Comparison of ENCODE assay signal across 8 cellular contexts in the genomic region with DNA sequence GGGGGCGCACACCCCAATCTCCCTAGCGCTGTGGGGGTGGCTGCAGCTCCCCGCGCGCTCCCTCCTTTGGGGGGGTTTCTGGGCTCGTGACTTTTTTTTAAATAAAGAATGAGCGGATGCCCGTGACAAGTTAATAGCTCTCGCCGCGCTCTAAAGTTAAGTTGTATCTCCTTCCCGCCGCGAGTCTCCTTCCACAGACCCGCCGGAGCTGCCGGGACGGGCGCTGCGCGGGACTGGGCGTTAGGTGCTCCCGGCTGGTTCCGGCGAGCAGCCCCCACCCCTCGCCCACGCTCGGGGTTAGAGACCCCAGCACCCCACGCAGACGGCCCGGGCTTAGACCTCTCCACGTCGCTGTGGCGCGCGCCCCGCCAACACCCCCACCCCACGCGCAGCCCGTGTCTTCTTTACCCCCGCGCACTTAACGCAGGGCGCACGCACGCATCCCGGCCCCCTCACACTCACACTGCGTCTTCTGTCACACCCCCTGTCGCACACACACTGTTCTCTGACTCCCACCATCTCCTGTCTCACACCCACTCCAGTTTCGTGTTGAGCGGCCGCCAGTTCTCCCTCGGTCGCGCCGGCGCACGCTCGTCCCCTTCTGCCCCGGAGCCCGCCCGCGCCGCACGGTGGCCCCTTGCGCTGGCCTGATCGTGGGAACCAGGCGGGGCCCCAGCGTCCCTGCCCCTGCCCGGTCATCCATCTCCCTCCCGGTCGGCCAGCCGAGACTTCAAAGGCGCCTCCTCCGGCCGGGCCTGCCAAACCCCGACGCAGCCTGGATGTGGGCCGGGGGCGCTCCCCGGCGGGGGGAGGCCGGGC.
DNase-seq lines count a peak whose midpoint lies in the region; ATAC-seq, FAIRE-seq and TF ChIP-seq lines count a peak whose summit lies in the region.

No MANE protein-coding gene starts in this region.

- H3K79me2 ChIP-seq in H1 (ENCODE audit: control insufficient read depth in 1 of 2, insufficient read depth in 2 of 2, low read length in 2 of 2), result no peaks in the 10 kb centered on the region

- no peak for TF ChIP-seq EP300 in H1 (IDR thresholded peaks at IDR 0.05; ENCODE audit: borderline replicate concordance in 1 of 2, low read depth in 2 of 2, low read length in 2 of 2)

- H3K4me1 ChIP-seq in H1 (replicated peaks in 1 of 4; ENCODE audit: control insufficient read depth in 3 of 4, insufficient read depth in 4 of 4, low read length in 3 of 4) (peaks cover 0 to 13% (median 3%) of the 10 kb centered on the region in 4 experiments; a peak in 3 of 7 replicates), subcutaneous abdominal adipose tissue (ENCODE audit: control insufficient read depth in 5 of 5, insufficient read depth in 5 of 5, low read length in 5 of 5) (peaks cover 0 to 22% (median 18%) of the 10 kb centered on the region in 5 donors)

- no peak; a peak in 1 of 3 replicates for TF ChIP-seq POLR2A in H1 (IDR thresholded peaks at IDR 0.05; ENCODE audit: control extremely low read depth in 1 of 2, low read depth in 2 of 2, low read length in 2 of 2)

- no peak for FAIRE-seq in H1 (lab: Jason Lieb, UNC)

- H3K9me3 ChIP-seq in H1 (ENCODE audit: insufficient read depth in 2 of 2, low read depth in 1 of 2, low read length in 1 of 2) (peaks cover 0 to 7% of the 10 kb centered on the region in 2 experiments; a peak in 1 of 4 replicates), subcutaneous abdominal adipose tissue (ENCODE audit: control insufficient read depth in 5 of 5, low read length in 5 of 5) (no peaks in the 10 kb centered on the region)

- H3K36me3 Mint-ChIP-seq in CD14-positive monocyte (peaks cover 0 to 6% of the 10 kb centered on the region in 2 donors), memory B cell (no peaks in the 10 kb centered on the region)

- peak overlapping the region; percentile 73; the same call in 1 of the 2 replicates for H4K8ac ChIP-seq in H1 (ENCODE audit: extremely low read depth, insufficient read depth, low read length)

- H3K27me3 ChIP-seq in H1 (replicated peaks in 1 of 4; ENCODE audit: control insufficient read depth in 3 of 4, extremely low read depth in 1 of 4, insufficient read depth in 3 of 4, low read length in 3 of 4), result no peaks in the 10 kb centered on the region; a peak in 3 of 7 replicates
- peaks cover 0 to 7% (median 4%) of the 10 kb centered on the region in 5 donors for H3K27me3 ChIP-seq in subcutaneous abdominal adipose tissue (ENCODE audit: control insufficient read depth in 5 of 5, insufficient read depth in 4 of 5, low read length in 5 of 5)

- no peak for DNase-seq in CD14-positive monocyte (ENCODE audit: low spot score)
- peak; percentile 41 for DNase-seq in HCEC 1CT
- peak in 1 of 2 experiments; percentile 84 for DNase-seq in H1 (ENCODE audit: low read depth in 1 of 2, low spot score in 2 of 2)
- DNase-seq in memory B cell (ENCODE audit: low spot score in 2 of 2), result no peak
- DNase-seq in NCI-H2227 treated with DMSO at 0.1 percent for 48 hours (lab: John Stamatoyannopoulos, UW), result no peak
- no peak for DNase-seq in GM19238 (ENCODE audit: insufficient read length, low spot score)

- TF ChIP-seq RAD21 in H1 (IDR thresholded peaks at IDR 0.05 in 1 of 2, conservative IDR thresholded peaks at IDR 0.05 in 1 of 2; ENCODE audit: low read depth in 2 of 2, low read length in 2 of 2), result peak in 1 of 2 experiments; percentile 10; a peak in 1 of 4 replicates

- H2BK20ac ChIP-seq in H1 (ENCODE audit: low read length), result no peak overlapping the region

- no peaks in the 10 kb centered on the region for H3K36me3 ChIP-seq in H1 (ENCODE audit: control insufficient read depth in 2 of 4, insufficient read depth in 4 of 4, low read length in 3 of 4)
- no peaks in the 10 kb centered on the region for H3K36me3 ChIP-seq in subcutaneous abdominal adipose tissue (ENCODE audit: control insufficient read depth in 5 of 5, insufficient read depth in 5 of 5, low read length in 5 of 5)

- peak overlapping the region; percentile 73 for H4K91ac ChIP-seq in H1 (replicated peaks; ENCODE audit: insufficient read length, low read length)

- POLR2A ChIA-PET in H1 (lab: Charles Lee; ENCODE audit: partially characterized antibody), result interaction anchor here (0.6 to 1.8 kb wide), 13 partner anchors 10 to 573 kb away, joined by 3 to 9 read pairs (median 3); a partner anchor contains a TSS

- no peaks in the 10 kb centered on the region for H3K79me1 ChIP-seq in H1 (ENCODE audit: low read depth, low read length)

- peak overlapping the region; percentile 70 to 97 for H3K4me2 ChIP-seq in H1 (ENCODE audit: insufficient read depth in 1 of 2, low read depth in 2 of 2, low read length in 2 of 2)

- no peak overlapping the region for H3K27ac ChIP-seq in VCaP
- H3K27ac ChIP-seq in H1 (ENCODE audit: low read depth, low read length), result no peak overlapping the region
- H3K27ac ChIP-seq in subcutaneous abdominal adipose tissue (ENCODE audit: low read depth, low read length), result no peak overlapping the region

- H3K9me3 Mint-ChIP-seq in CD14-positive monocyte (peaks cover 0 to 12% (median 5%) of the 10 kb centered on the region in 7 donors), memory B cell (peaks cover 4% of the 10 kb centered on the region)

- no peak overlapping the region for H3K56ac ChIP-seq in H1 (replicated peaks; ENCODE audit: insufficient read length, low read depth, low read length)

- no peak for ATAC-seq in memory B cell (ENCODE audit: low read depth)

- H3K23me2 ChIP-seq in H1 (ENCODE audit: low read depth, low read length), result peaks cover 8% of the 10 kb centered on the region; the same call in 1 of the 2 replicates

- H4K5ac ChIP-seq in H1 (ENCODE audit: insufficient read length, low read depth, low read length), result no peak overlapping the region

- peak overlapping the region; percentile 71 for H3K18ac ChIP-seq in H1 (ENCODE audit: extremely low read depth, low read length)

- peak overlapping the region in 1 of 4 experiments; percentile 4; a peak in 2 of 7 replicates for H3K9ac ChIP-seq in H1 (replicated peaks in 1 of 4; ENCODE audit: extremely low read depth in 1 of 4, low read depth in 3 of 4, low read length in 3 of 4)
- H3K9ac ChIP-seq in subcutaneous abdominal adipose tissue (ENCODE audit: low read length in 5 of 5), result peak overlapping the region in 3 of 5 donors; percentile 55 to 59 (median 56)

- no peak overlapping the region for H3K23ac ChIP-seq in H1 (ENCODE audit: insufficient read length)

- TF ChIP-seq CTCF in CD14-positive monocyte (IDR thresholded peaks at IDR 0.05) (no peak), VCaP (conservative IDR thresholded peaks at IDR 0.05) (0 out of 2 replicates have a peak, but pooled peaks have one; percentile 6), H1 (IDR thresholded peaks at IDR 0.05; ENCODE audit: control extremely low read depth in 1 of 3, insufficient read depth in 1 of 3, low read depth in 1 of 3, low read length in 3 of 3) (no peak)

- H3K14ac ChIP-seq in H1 (ENCODE audit: insufficient read length), result no peak overlapping the region

- H3K4me1 Mint-ChIP-seq in CD14-positive monocyte (peaks cover 13% of the 10 kb centered on the region), memory B cell (peaks cover 3% of the 10 kb centered on the region)

- no peak overlapping the region for H2BK5ac ChIP-seq in H1 (ENCODE audit: low read depth, low read length)

- H3K4me3 Mint-ChIP-seq in CD14-positive monocyte (peak overlapping the region; percentile 81 to 98), memory B cell (peak overlapping the region; percentile 59)

- H3K4me3 ChIP-seq in H1 (ENCODE audit: extremely low read depth in 1 of 4, insufficient read depth in 2 of 4, low read depth in 3 of 4, low read length in 4 of 4), result peak overlapping the region; percentile 51 to 75 (median 56)
- peak overlapping the region in 4 of 5 donors; percentile 60 to 80 (median 70) for H3K4me3 ChIP-seq in subcutaneous abdominal adipose tissue (ENCODE audit: low read depth in 1 of 5, low read length in 5 of 5)

- H2AK5ac ChIP-seq in H1 (ENCODE audit: low read depth, low read length), result no peak overlapping the region

- intact Hi-C loops in CD14-positive monocyte (cut with micrococcal nuclease), result no loop called here

- 0% methylated on average over 43 of the region's 83 CpGs; no CpG with 5 or more reads in 1 of the 2 experiments for WGBS in H1 (ENCODE audit: extremely low coverage in 1 of 2, insufficient coverage in 1 of 2, insufficient read length in 1 of 2, insufficient replicate concordance in 2 of 2, low coverage in 1 of 2, low lambda C conversion rate in 2 of 2, missing lambda C conversion rate in 1 of 2), 2 experiments

- CTCF ChIA-PET in H1 (lab: Charles Lee; ENCODE audit: partially characterized antibody), result interaction anchor here (0.6 to 1.7 kb wide), 5 partner anchors 16 to 121 kb away, joined by 3 to 7 read pairs (median 3); no protein-coding TSS in a partner anchor

- no peak overlapping the region for H2BK120ac ChIP-seq in H1 (replicated peaks; ENCODE audit: low read depth, low read length)

- H2BK15ac ChIP-seq in H1 (ENCODE audit: low read length), result peak overlapping the region; percentile 46; the same call in 1 of the 2 replicates

- no peaks in the 10 kb centered on the region for H4K20me1 ChIP-seq in H1 (replicated peaks in 1 of 2; ENCODE audit: control insufficient read depth in 1 of 2, insufficient read depth in 2 of 2, low read length in 2 of 2)

- H2BK12ac ChIP-seq in H1 (ENCODE audit: low read depth, low read length), result no peak overlapping the region; the same call in 1 of the 2 replicates

- peak overlapping the region; percentile 86; the same call in 1 of the 2 replicates for H2AFZ ChIP-seq in H1 (ENCODE audit: low read length)

- H3K27me3 Mint-ChIP-seq in CD14-positive monocyte (ENCODE audit: low read depth in 3 of 3) (peaks cover 31 to 53% (median 52%) of the 10 kb centered on the region in 3 donors), memory B cell (peaks cover 18% of the 10 kb centered on the region)

- H3K4ac ChIP-seq in H1 (replicated peaks; ENCODE audit: insufficient read length, low read depth, low read length), result peak overlapping the region; percentile 87

- peak overlapping the region in 1 of 7 donors; percentile 68 for H3K27ac Mint-ChIP-seq in CD14-positive monocyte
- H3K27ac Mint-ChIP-seq in memory B cell, result no peak overlapping the region

TF ChIP-seq in H1, 55 proteins besides CTCF, POLR2A, EP300 and RAD21:
- no peak for TF ChIP-seq NRF1 (IDR thresholded peaks at IDR 0.05; ENCODE audit: low read depth, low read length)
- TF ChIP-seq KDM5A (IDR thresholded peaks at IDR 0.05; ENCODE audit: low read length), result no peak
- TF ChIP-seq TAF1 (IDR thresholded peaks at IDR 0.05; ENCODE audit: low read depth, low read length), result peak; percentile 5; the same call in 1 of the 2 replicates
- peak; percentile 18; the same call in 1 of the 2 replicates for TF ChIP-seq BACH1 (IDR thresholded peaks at IDR 0.05; ENCODE audit: low read length)
- TF ChIP-seq TBP (IDR thresholded peaks at IDR 0.05; ENCODE audit: low read depth, low read length), result no peak
- TF ChIP-seq SIN3A (conservative IDR thresholded peaks at IDR 0.05 in 1 of 2, IDR thresholded peaks at IDR 0.05 in 1 of 2; ENCODE audit: low read depth in 1 of 2, low read length in 2 of 2), result 0 out of 4 replicates have a peak, but pooled peaks of 1 of the 2 experiments have one; percentile 26
- TF ChIP-seq KDM4A (IDR thresholded peaks at IDR 0.05; ENCODE audit: low read depth, low read length, severe bottlenecking), result peak; percentile 96
- no peak for TF ChIP-seq CHD1 (IDR thresholded peaks at IDR 0.05; ENCODE audit: low read depth, low read length)
TF ChIP-seq in H1: peak in this region for 4.
